Comparison of ENCODE assay signal across 18 cellular contexts in genomic region chr20:50094522-50094921, GRCh38. TPM values are rescaled to one million over a fixed set of nuclear protein-coding genes. Genes with fewer than 3 reads are reported as not detected.
DNase-seq lines count a peak whose midpoint lies in the region; ATAC-seq and TF ChIP-seq lines count a peak whose summit lies in the region.
"Had no signal": no experiment of that assay in that cellular context is flagged by ENCODE, and none has a peak within 500 bp of the region (broad histone marks: within the 10 kb centered on the region; RNA-seq: fewer than 3 reads in every experiment).

No MANE protein-coding gene starts in this region.

- peak overlapping the region; percentile 18 for H3K27ac Mint-ChIP-seq in progenitor cell of endocrine pancreas
- H3K27ac Mint-ChIP-seq: CD4-positive, alpha-beta T cell; GM23338; HFFc6 had no signal

- H3K36me3 ChIP-seq in cardiac muscle cell = peaks cover 10% of the 10 kb centered on the region
- H3K36me3 ChIP-seq in HEK293 (ENCODE audit: control insufficient read depth in 2 of 2, insufficient read depth in 1 of 2, low read length in 2 of 2) = peaks cover 22 to 79% of the 10 kb centered on the region in 2 experiments

- CTCF ChIA-PET in HEK293 (lab: Yijun Ruan, JAX) = interaction anchor here (0.8 to 1.4 kb wide), 4 partner anchors 9 to 44 kb away, joined by 3 to 5 read pairs (median 4); no protein-coding TSS in a partner anchor

- H3K9me3 ChIP-seq in cardiac muscle cell (ENCODE audit: low read depth) = no peaks in the 10 kb centered on the region
- no peaks in the 10 kb centered on the region for H3K9me3 ChIP-seq in HEK293 (ENCODE audit: control insufficient read depth, insufficient read depth, low read depth, low read length)
- H3K9me3 ChIP-seq: BE2C had no signal

- H3K4me3 Mint-ChIP-seq in progenitor cell of endocrine pancreas (ENCODE audit: low read depth) = no peak overlapping the region
- H3K4me3 Mint-ChIP-seq: CD4-positive, alpha-beta T cell; GM23338; HFFc6 had no signal

- peaks cover 14% of the 10 kb centered on the region for H3K36me3 Mint-ChIP-seq in progenitor cell of endocrine pancreas (ENCODE audit: insufficient read depth)

- H3K27ac ChIP-seq in cardiac muscle cell (peak overlapping the region; percentile 38), HEK293 (ENCODE audit: extremely low read depth, low read depth, low read length) (no peak overlapping the region)
- H3K27ac ChIP-seq: HL-60 had no signal

- TF ChIP-seq CTCF in cardiac muscle cell (IDR thresholded peaks at IDR 0.05; ENCODE audit: low read depth, low read length) = no peak
- TF ChIP-seq CTCF in HEK293 (tag by site-specific recombination; IDR thresholded peaks at IDR 0.05) = no peak
- no peak for TF ChIP-seq CTCF in progenitor cell of endocrine pancreas (IDR thresholded peaks at IDR 0.05; ENCODE audit: unreplicated experiment)

- ATAC-seq in left ventricle myocardium superior = no peak
- ATAC-seq: GM23338 had no signal

- DNase-seq in cardiac muscle cell (ENCODE audit: low read depth in 1 of 2, low spot score in 1 of 2) (no peak), left ventricle myocardium superior (no peak), progenitor cell of endocrine pancreas (ENCODE audit: low spot score, unreplicated experiment) (no peak)
- DNase-seq in stimulated activated CD4-positive, alpha-beta T cell treated with anti-CD3 and anti-CD28 coated beads, Interleukin-2, amount 100 ng/mL, for 48 hours = no peak
- no peak for DNase-seq in activated CD8-positive, alpha-beta memory T cell treated with anti-CD3 and anti-CD28 coated beads, Interleukin-2, amount 50 U/mL, for 4 hours
- DNase-seq: ACHN; BE2C; C1 segment of cervical spinal cord; CD4-positive, alpha-beta T cell; DMS153; DMS79; GDM1; HCEC 1CT; HFFc6; IMR-90 had no signal

- H3K9me3 Mint-ChIP-seq in progenitor cell of endocrine pancreas (ENCODE audit: low read depth) = no peaks in the 10 kb centered on the region
- H3K9me3 Mint-ChIP-seq: CD4-positive, alpha-beta T cell; GM23338; HFFc6 had no signal

- POLR2A ChIA-PET in HEK293 (lab: Yijun Ruan, JAX) = interaction anchor here (1.3 kb wide), 1 partner anchor 21 kb away, joined by 3 read pairs; no protein-coding TSS in a partner anchor

- intact Hi-C loops in left ventricle myocardium superior (cut with micrococcal nuclease) = no loop called here

- H3K27me3 ChIP-seq in cardiac muscle cell = no peaks in the 10 kb centered on the region
- H3K27me3 ChIP-seq: BE2C had no signal

- H3K4me3 ChIP-seq in cardiac muscle cell (no peak overlapping the region), HEK293 (ENCODE audit: low read depth, low read length) (no peak overlapping the region)
- H3K4me3 ChIP-seq: GM23338 had no signal

- H3K4me1 Mint-ChIP-seq in progenitor cell of endocrine pancreas (ENCODE audit: low read depth) = peaks cover 5% of the 10 kb centered on the region

- H3K4me1 ChIP-seq in cardiac muscle cell (ENCODE audit: low read depth) = peaks cover 39% of the 10 kb centered on the region
- no peaks in the 10 kb centered on the region for H3K4me1 ChIP-seq in HEK293 (ENCODE audit: control insufficient read depth, insufficient read depth, low read length)
- H3K4me1 ChIP-seq: BE2C had no signal

- H3K27me3 Mint-ChIP-seq in progenitor cell of endocrine pancreas = no peaks in the 10 kb centered on the region
- H3K27me3 Mint-ChIP-seq: CD4-positive, alpha-beta T cell had no signal

TF ChIP-seq in HEK293, 187 proteins besides CTCF, POLR2A, EP300 and RAD21 (continues in another document):
- TF ChIP-seq ZNF292 (tag by site-specific recombination; IDR thresholded peaks at IDR 0.05; ENCODE audit: borderline replicate concordance, low read depth) = no peak
- TF ChIP-seq ZNF791 (tag by site-specific recombination; IDR thresholded peaks at IDR 0.05) = no peak
- TF ChIP-seq ZNF146 (tag by site-specific recombination; IDR thresholded peaks at IDR 0.05) = 0 out of 2 replicates have a peak, but pooled peaks have one; percentile 30
- TF ChIP-seq ZBTB7A (tag by site-specific recombination; IDR thresholded peaks at IDR 0.05; ENCODE audit: low read depth) = no peak
- no peak for TF ChIP-seq PRDM2 (tag by site-specific recombination; IDR thresholded peaks at IDR 0.05; ENCODE audit: borderline replicate concordance)
- TF ChIP-seq ZBTB26 (tag by site-specific recombination; optimal IDR thresholded peaks at IDR 0.05) = no peak
- no peak for TF ChIP-seq PRDM4 (tag by site-specific recombination; IDR thresholded peaks at IDR 0.05)
- no peak for TF ChIP-seq KLF10 (tag by site-specific recombination; IDR thresholded peaks at IDR 0.05)
- no peak for TF ChIP-seq ZNF37A (tag by site-specific recombination; IDR thresholded peaks at IDR 0.05)
- TF ChIP-seq ZSCAN16 (tag by site-specific recombination; IDR thresholded peaks at IDR 0.05) = no peak
- TF ChIP-seq ZNF76 (tag by site-specific recombination; IDR thresholded peaks at IDR 0.05; ENCODE audit: borderline replicate concordance, low read depth) = no peak
- no peak for TF ChIP-seq ZNF169 (tag by site-specific recombination; IDR thresholded peaks at IDR 0.05)
- no peak for TF ChIP-seq ZNF214 (tag by site-specific recombination; IDR thresholded peaks at IDR 0.05; ENCODE audit: borderline replicate concordance)

RNA-seq across cellular contexts. Expression of gene UBE2V1, which starts 18.4 kb away (rescaled TPM):
- total RNA-seq in cardiac muscle cell (64.0 and 126 TPM in 2 replicates), left ventricle myocardium superior (92.6 TPM), progenitor cell of endocrine pancreas (150 and 157 TPM in 2 replicates)
- polyA plus RNA-seq in cardiac muscle cell = 164 and 173 TPM in 2 replicates

RNA-seq across cellular contexts. Expression of gene PEDS1, which starts 59.0 kb away (rescaled TPM):
- 36.9 and 38.4 TPM in 2 replicates for total RNA-seq in cardiac muscle cell
- polyA plus RNA-seq in cardiac muscle cell = 37.2 and 43.9 TPM in 2 replicates
- total RNA-seq in left ventricle myocardium superior = 31.1 TPM
- 26.0 and 31.0 TPM in 2 replicates for total RNA-seq in progenitor cell of endocrine pancreas
